10 cellular contexts compared by ENCODE assay signal in genomic region chr4:185774815-185775684, GRCh38. TPM values are rescaled to one million over a fixed set of nuclear protein-coding genes. Genes with fewer than 3 reads are reported as not detected.
DNase-seq lines count a peak whose midpoint lies in the region; ATAC-seq, FAIRE-seq and TF ChIP-seq lines count a peak whose summit lies in the region.
"Had no signal": no experiment of that assay in that cellular context is flagged by ENCODE, and none has a peak within 500 bp of the region (broad histone marks: within the 10 kb centered on the region; RNA-seq: fewer than 3 reads in every experiment).

No MANE protein-coding gene starts in this region.

- H3K9me3 ChIP-seq in A549 (no peaks in the 10 kb centered on the region), muscle layer of colon (ENCODE audit: low read length) (no peaks in the 10 kb centered on the region), testis (no peaks in the 10 kb centered on the region)
- H3K9me3 ChIP-seq: BE2C had no signal

- DNase-seq in A549 (ENCODE audit: low read depth in 1 of 2, low spot score in 1 of 2) (peak in 1 of 2 experiments; percentile 15), RPMI7951 (ENCODE audit: low read depth) (peak; percentile 81), fibroblast of mammary gland (ENCODE audit: low read depth) (peak; percentile 71), testis (no peak), NK-92 (lab: John Stamatoyannopoulos, UW; ENCODE audit: unreplicated experiment) (no peak)
- no peak for DNase-seq in activated naive CD4-positive, alpha-beta T cell treated with anti-CD3 and anti-CD28 coated beads, Interleukin-2, amount 10 ng/mL, durations not matched to agents 7 days and 5 days
- DNase-seq in stimulated activated CD8-positive, alpha-beta memory T cell treated with anti-CD3 and anti-CD28 coated beads, Interleukin-4, amount 100 ng/mL, for 48 hours: no peak
- DNase-seq: BE2C, Kasumi-1 had no signal

- H3K27me3 Mint-ChIP-seq in activated naive CD4-positive, alpha-beta T cell treated with anti-CD3 and anti-CD28 coated beads, Interleukin-2, amount 10 ng/mL, durations not matched to agents 7 days and 5 days: peaks cover 4% of the 10 kb centered on the region

- CTCF ChIA-PET in A549 (lab: Yijun Ruan, JAX): no interaction called here
- CTCF ChIA-PET in activated naive CD4-positive, alpha-beta T cell treated with anti-CD3 and anti-CD28 coated beads, Interleukin-2, amount 10 ng/mL, durations not matched to agents 7 days and 5 days (lab: Charles Lee): no interaction called here

- TF ChIP-seq RAD21 in A549 (conservative IDR thresholded peaks at IDR 0.05 in 1 of 2, IDR thresholded peaks at IDR 0.05 in 1 of 2): no peak

- peak overlapping the region; percentile 69 for H3K4me2 ChIP-seq in A549

- no peak for TF ChIP-seq EP300 in A549 (IDR thresholded peaks at IDR 0.05)

- H3K27me3 ChIP-seq in muscle layer of colon (ENCODE audit: control insufficient read depth in 1 of 2, insufficient read depth in 2 of 2, low read length in 2 of 2): no peaks in the 10 kb centered on the region
- no peaks in the 10 kb centered on the region for H3K27me3 ChIP-seq in testis
- H3K27me3 ChIP-seq: BE2C had no signal

- FAIRE-seq in A549 (lab: Jason Lieb, UNC): no peak

- 3% methylated on average over 5 of the region's 5 CpGs for WGBS in A549 (ENCODE audit: missing lambda C conversion rate)
- 46 to 50% methylated on average over 5 of the region's 5 CpGs for WGBS in testis, 2 donors

- H3K9ac ChIP-seq in muscle layer of colon (ENCODE audit: low read length): peak overlapping the region; percentile 29

- TF ChIP-seq POLR2A in A549 (IDR thresholded peaks at IDR 0.05; ENCODE audit: low read length): no peak
- no peak for TF ChIP-seq POLR2A in testis (IDR thresholded peaks at IDR 0.05)

- H3K4me1 Mint-ChIP-seq in activated naive CD4-positive, alpha-beta T cell treated with anti-CD3 and anti-CD28 coated beads, Interleukin-2, amount 10 ng/mL, durations not matched to agents 7 days and 5 days: no peaks in the 10 kb centered on the region

- H3K4me1 ChIP-seq in A549 (peaks cover 17% of the 10 kb centered on the region), muscle layer of colon (ENCODE audit: insufficient read depth, low read length) (peaks cover 10% of the 10 kb centered on the region), testis (no peaks in the 10 kb centered on the region)

- POLR2A ChIA-PET in A549 (lab: Yijun Ruan, JAX): no interaction called here

- H3K36me3 Mint-ChIP-seq in activated naive CD4-positive, alpha-beta T cell treated with anti-CD3 and anti-CD28 coated beads, Interleukin-2, amount 10 ng/mL, durations not matched to agents 7 days and 5 days: no peaks in the 10 kb centered on the region

- H3K4me3 ChIP-seq in A549 (no peak overlapping the region), fibroblast of mammary gland (ENCODE audit: control insufficient read depth, low read depth, low read length) (no peak overlapping the region), muscle layer of colon (ENCODE audit: low read depth in 1 of 2, low read length in 2 of 2) (peak overlapping the region in 1 of 2 donors; percentile 39), testis (no peak overlapping the region)

- ATAC-seq in A549: peak in 1 of 2 experiments; percentile 40; a peak in 2 of 6 replicates

- intact Hi-C loops in testis (cut with DNase I; ENCODE audit: low total_unique reads): no loop called here

- no peak overlapping the region for H3K4me3 Mint-ChIP-seq in activated naive CD4-positive, alpha-beta T cell treated with anti-CD3 and anti-CD28 coated beads, Interleukin-2, amount 10 ng/mL, durations not matched to agents 7 days and 5 days

- H3K36me3 ChIP-seq in muscle layer of colon (ENCODE audit: insufficient read depth, low read length) (no peaks in the 10 kb centered on the region), testis (ENCODE audit: low read depth, missing control alignments) (no peaks in the 10 kb centered on the region)
- H3K36me3 ChIP-seq: BE2C had no signal

- no peaks in the 10 kb centered on the region for H3K9me3 Mint-ChIP-seq in activated naive CD4-positive, alpha-beta T cell treated with anti-CD3 and anti-CD28 coated beads, Interleukin-2, amount 10 ng/mL, durations not matched to agents 7 days and 5 days

- TF ChIP-seq CTCF in A549 (IDR thresholded peaks at IDR 0.05): no peak
- no peak for TF ChIP-seq CTCF in fibroblast of mammary gland (conservative IDR thresholded peaks at IDR 0.05; ENCODE audit: control insufficient read depth, insufficient read depth, low read depth, low read length)
- no peak for TF ChIP-seq CTCF in testis (IDR thresholded peaks at IDR 0.05)

- H3K27ac ChIP-seq in A549 (peak overlapping the region; percentile 33 to 34; a peak in 2 of 6 replicates), muscle layer of colon (ENCODE audit: low read depth, low read length) (no peak overlapping the region), testis (peak overlapping the region in 1 of 2 donors; percentile 5)

- no peak overlapping the region for H3K27ac Mint-ChIP-seq in activated naive CD4-positive, alpha-beta T cell treated with anti-CD3 and anti-CD28 coated beads, Interleukin-2, amount 10 ng/mL, durations not matched to agents 7 days and 5 days

TF ChIP-seq in A549, 52 proteins besides CTCF, POLR2A, EP300 and RAD21:
- TF ChIP-seq RCOR1 (IDR thresholded peaks at IDR 0.05; ENCODE audit: low read depth, low read length): no peak
- TF ChIP-seq TP53 (CRISPR knock-in tag; IDR thresholded peaks at IDR 0.05): no peak
- TF ChIP-seq NFE2L2 (conservative IDR thresholded peaks at IDR 0.05; ENCODE audit: low read length): no peak
- TF ChIP-seq, protein P1, sequence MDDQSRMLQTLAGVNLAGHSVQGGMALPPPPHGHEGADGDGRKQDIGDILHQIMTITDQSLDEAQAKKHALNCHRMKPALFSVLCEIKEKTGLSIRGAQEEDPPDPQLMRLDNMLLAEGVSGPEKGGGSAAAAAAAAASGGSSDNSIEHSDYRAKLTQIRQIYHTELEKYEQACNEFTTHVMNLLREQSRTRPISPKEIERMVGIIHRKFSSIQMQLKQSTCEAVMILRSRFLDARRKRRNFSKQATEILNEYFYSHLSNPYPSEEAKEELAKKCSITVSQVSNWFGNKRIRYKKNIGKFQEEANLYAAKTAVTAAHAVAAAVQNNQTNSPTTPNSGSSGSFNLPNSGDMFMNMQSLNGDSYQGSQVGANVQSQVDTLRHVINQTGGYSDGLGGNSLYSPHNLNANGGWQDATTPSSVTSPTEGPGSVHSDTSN (IDR thresholded peaks at IDR 0.05): no peak
- TF ChIP-seq RNF2 (IDR thresholded peaks at IDR 0.05; ENCODE audit: borderline replicate concordance, low read depth): no peak
- TF ChIP-seq KDM1A (IDR thresholded peaks at IDR 0.05; ENCODE audit: low read depth): no peak
- TF ChIP-seq, protein P2, sequence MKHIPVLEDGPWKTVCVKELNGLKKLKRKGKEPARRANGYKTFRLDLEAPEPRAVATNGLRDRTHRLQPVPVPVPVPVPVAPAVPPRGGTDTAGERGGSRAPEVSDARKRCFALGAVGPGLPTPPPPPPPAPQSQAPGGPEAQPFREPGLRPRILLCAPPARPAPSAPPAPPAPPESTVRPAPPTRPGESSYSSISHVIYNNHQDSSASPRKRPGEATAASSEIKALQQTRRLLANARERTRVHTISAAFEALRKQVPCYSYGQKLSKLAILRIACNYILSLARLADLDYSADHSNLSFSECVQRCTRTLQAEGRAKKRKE (CRISPR knock-in tag; IDR thresholded peaks at IDR 0.05; ENCODE audit: low read depth): no peak
- no peak for TF ChIP-seq GATA3 (IDR thresholded peaks at IDR 0.05; ENCODE audit: borderline replicate concordance)
- TF ChIP-seq HOXB5 (CRISPR knock-in tag; IDR thresholded peaks at IDR 0.05): no peak
- TF ChIP-seq NR3C1 (IDR thresholded peaks at IDR 0.05): no peak
- TF ChIP-seq BHLHE40 (IDR thresholded peaks at IDR 0.05; ENCODE audit: low read depth, low read length): no peak
- TF ChIP-seq EHMT2 (IDR thresholded peaks at IDR 0.05; ENCODE audit: low read depth): no peak
- no peak for TF ChIP-seq HOXA7 (CRISPR knock-in tag; IDR thresholded peaks at IDR 0.05)
- TF ChIP-seq SMC3 (IDR thresholded peaks at IDR 0.05): no peak
- TF ChIP-seq NPAS2 (CRISPR knock-in tag; IDR thresholded peaks at IDR 0.05; ENCODE audit: borderline replicate concordance): no peak
- no peak for TF ChIP-seq REST (IDR thresholded peaks at IDR 0.05)
TF ChIP-seq in A549: peak in this region for 0.

RNA-seq across cellular contexts. Expression of gene SORBS2, which starts 36.9 kb away (rescaled TPM):
- polyA plus RNA-seq in A549 (2011; rRNA removed): 0.90 and 1.1 TPM in 2 replicates
- 0.14 TPM in 1 of 2 replicates, not detected in the other for polyA plus RNA-seq in A549 (2012; cell fraction: cytosol; rRNA removed)
- polyA plus RNA-seq in A549 (2012; cell fraction: nucleus; rRNA removed): 0.11 and 0.20 TPM in 2 replicates
- polyA plus RNA-seq in A549 (2017; fragmentation: RNase III; extraction: RNeasy Plus Mini Kit Qiagen cat#74134 plus additional on column Dnase treatment): 0.11 to 0.23 TPM in 2 of 3 replicates, not detected in the other
- polyA minus RNA-seq in A549 (2011; rRNA and poly(A)+ RNA removed): 0.45 and 1.1 TPM in 2 replicates
- total RNA-seq in RPMI7951 (2014; rRNA removed; shearing (Covaris generic)): 11.8 and 17.3 TPM in 2 replicates
- 10 to 100 TPM; 20.2 to 47.7 TPM for total RNA-seq in testis
- 26.0 TPM for polyA plus RNA-seq in testis (ENCODE audit: insufficient read depth, low read depth, low replicate concordance)

Comparison
In these comparisons a context has a peak if more than half of its experiments do, and no peak if none do; other contexts are left out.
1. DNase-seq: peak in RPMI7951 (single experiment) and fibroblast of mammary gland (single experiment); none in testis (single experiment), NK-92 (single experiment), activated naive CD4-positive, alpha-beta T cell treated with anti-CD3 and anti-CD28 coated beads, Interleukin-2, amount 10 ng/mL, durations not matched to agents 7 days and 5 days (single experiment) and stimulated activated CD8-positive, alpha-beta memory T cell treated with anti-CD3 and anti-CD28 coated beads, Interleukin-4, amount 100 ng/mL, for 48 hours (single experiment).